ENCODE assay signal across 35 cellular contexts in genomic region chr15:97790180-97790579, GRCh38.
DNase-seq lines count a peak whose midpoint lies in the region; ATAC-seq, FAIRE-seq and TF ChIP-seq lines count a peak whose summit lies in the region.
"Had no signal": no experiment of that assay in that cellular context is flagged by ENCODE, and none has a peak within 500 bp of the region (broad histone marks: within the 10 kb centered on the region; RNA-seq: fewer than 3 reads in every experiment).

No MANE protein-coding gene starts in this region.

- TF ChIP-seq EP300 in K562 (IDR thresholded peaks at IDR 0.05; ENCODE audit: low read length) (no peak), esophagus muscularis mucosa (IDR thresholded peaks at IDR 0.05) (no peak), gastroesophageal sphincter (IDR thresholded peaks at IDR 0.05) (no peak), sigmoid colon (IDR thresholded peaks at IDR 0.05) (no peak)

- H3K4me3 ChIP-seq in K562 (no peak overlapping the region), esophagus muscularis mucosa (no peak overlapping the region), gastroesophageal sphincter (no peak overlapping the region), sigmoid colon (no peak overlapping the region)
- H3K4me3 ChIP-seq: A549; BLaER1; BLaER1 treated with 17β-estradiol and CSF1 and Interleukin-3, amounts not matched to agents 10 nM and 100 nM had no signal

- H3K27ac ChIP-seq in K562 (ENCODE audit: extremely low read depth, low read depth, low read length) = no peak overlapping the region
- peak overlapping the region in 3 of 4 donors; percentile 72 to 85 (median 73) for H3K27ac ChIP-seq in esophagus muscularis mucosa (replicated peaks in 1 of 4)
- H3K27ac ChIP-seq in gastroesophageal sphincter = peak overlapping the region in 3 of 4 donors; percentile 72 to 84 (median 83)
- peak overlapping the region in 3 of 4 donors; percentile 77 to 84 (median 77) for H3K27ac ChIP-seq in sigmoid colon
- H3K27ac ChIP-seq: 22Rv1; A549; BLaER1; BLaER1 treated with 17β-estradiol and CSF1 and Interleukin-3, amounts not matched to agents 10 nM and 100 nM; C4-2B had no signal

- POLR2A ChIA-PET in K562 (lab: Yijun Ruan, JAX) = no interaction called here

- CTCF ChIA-PET in K562 (lab: Yijun Ruan, JAX; ENCODE audit: low intra/inter-chr PET ratio) = no interaction called here

- H4K20me1 ChIP-seq in K562 (replicated peaks; ENCODE audit: control insufficient read depth, insufficient read depth, low read length) = no peaks in the 10 kb centered on the region
- H4K20me1 ChIP-seq: BLaER1; BLaER1 treated with 17β-estradiol and CSF1 and Interleukin-3, amounts not matched to agents 10 nM and 100 nM had no signal

- intact Hi-C loops in K562 (cut with micrococcal nuclease) = no loop called here
- intact Hi-C loops in esophagus muscularis mucosa (cut with DNase I) = no loop called here
- intact Hi-C loops in sigmoid colon (cut with DNase I) = loop anchor here (5.0 to 10.0 kb wide), 3 partner anchors 97 to 285 kb away; no protein-coding TSS in a partner anchor

- FAIRE-seq in K562 (lab: Jason Lieb, UNC) = no peak
- FAIRE-seq: A204.1, A549, D721Med had no signal

- H2AFZ ChIP-seq in K562 (ENCODE audit: low read depth, low read length) = no peak overlapping the region

- TF ChIP-seq RAD21 in K562 (CRISPR knock-in tag; conservative IDR thresholded peaks at IDR 0.05 in 1 of 2, IDR thresholded peaks at IDR 0.05 in 1 of 2) = no peak

- no peak overlapping the region for H3K4me2 ChIP-seq in K562 (ENCODE audit: insufficient read depth, low read length)
- H3K4me2 ChIP-seq: A549; BLaER1; BLaER1 treated with 17β-estradiol and CSF1 and Interleukin-3, amounts not matched to agents 10 nM and 100 nM had no signal

- H3K9me3 ChIP-seq in K562 (replicated peaks; ENCODE audit: control insufficient read depth, insufficient read depth, low read depth, low read length) (no peaks in the 10 kb centered on the region), esophagus muscularis mucosa (no peaks in the 10 kb centered on the region), gastroesophageal sphincter (no peaks in the 10 kb centered on the region), sigmoid colon (peaks cover 0 to 2% (median 0%) of the 10 kb centered on the region in 4 donors)
- H3K9me3 ChIP-seq: A549; BE2C; BLaER1; BLaER1 treated with 17β-estradiol and CSF1 and Interleukin-3, amounts not matched to agents 10 nM and 100 nM; Caco-2 had no signal

- H3K36me3 ChIP-seq in K562 (ENCODE audit: control insufficient read depth, insufficient read depth, low read length) (no peaks in the 10 kb centered on the region), esophagus muscularis mucosa (no peaks in the 10 kb centered on the region), gastroesophageal sphincter (no peaks in the 10 kb centered on the region), sigmoid colon (no peaks in the 10 kb centered on the region)
- H3K36me3 ChIP-seq: BE2C; BLaER1; BLaER1 treated with 17β-estradiol and CSF1 and Interleukin-3, amounts not matched to agents 10 nM and 100 nM had no signal

- no peak for TF ChIP-seq CTCF in K562 (IDR thresholded peaks at IDR 0.05 in 2 of 3, conservative IDR thresholded peaks at IDR 0.05 in 1 of 3; ENCODE audit: insufficient read depth in 2 of 3, low read depth in 1 of 3, low read length in 3 of 3)
- no peak for TF ChIP-seq CTCF in esophagus muscularis mucosa (IDR thresholded peaks at IDR 0.05)
- TF ChIP-seq CTCF in gastroesophageal sphincter (IDR thresholded peaks at IDR 0.05) = no peak
- no peak for TF ChIP-seq CTCF in sigmoid colon (IDR thresholded peaks at IDR 0.05)

- no peak overlapping the region for H3K9ac ChIP-seq in K562 (ENCODE audit: insufficient read depth in 1 of 2, low read depth in 2 of 2, low read length in 2 of 2)
- H3K9ac ChIP-seq: BLaER1; BLaER1 treated with 17β-estradiol and CSF1 and Interleukin-3, amounts not matched to agents 10 nM and 100 nM had no signal

- H3K27me3 ChIP-seq in K562 (ENCODE audit: control insufficient read depth in 2 of 2, insufficient read depth in 2 of 2, low read length in 2 of 2) = no peaks in the 10 kb centered on the region
- no peaks in the 10 kb centered on the region for H3K27me3 ChIP-seq in esophagus muscularis mucosa
- no peaks in the 10 kb centered on the region for H3K27me3 ChIP-seq in gastroesophageal sphincter
- no peaks in the 10 kb centered on the region for H3K27me3 ChIP-seq in sigmoid colon
- H3K27me3 ChIP-seq: BE2C; BLaER1; BLaER1 treated with 17β-estradiol and CSF1 and Interleukin-3, amounts not matched to agents 10 nM and 100 nM had no signal

- BruUV-seq in K562 (replicated peaks; lab: Mats Ljungman, UMichigan) = no TSS peak

- no peak for ATAC-seq in K562
- ATAC-seq in gastroesophageal sphincter = no peak
- ATAC-seq in GM18520 (IDR thresholded peaks at IDR 0.05; ENCODE audit: unreplicated experiment) = no peak
- no peak for ATAC-seq in GM18498 (IDR thresholded peaks at IDR 0.05; ENCODE audit: unreplicated experiment)
- ATAC-seq in HG02610 (IDR thresholded peaks at IDR 0.05; ENCODE audit: unreplicated experiment) = no peak
- ATAC-seq: A549; CD8-positive, alpha-beta T cell had no signal

- in situ Hi-C loops in K562 (cut with MboI) = no loop called here

- TF ChIP-seq POLR2A in K562 (conservative IDR thresholded peaks at IDR 0.05) (no peak), esophagus muscularis mucosa (IDR thresholded peaks at IDR 0.05; ENCODE audit: low read depth) (no peak), gastroesophageal sphincter (IDR thresholded peaks at IDR 0.05) (no peak), sigmoid colon (IDR thresholded peaks at IDR 0.05) (no peak)

- no peaks in the 10 kb centered on the region for H3K4me1 ChIP-seq in K562 (replicated peaks in 1 of 2; ENCODE audit: control insufficient read depth in 2 of 2, insufficient read depth in 2 of 2, low read length in 2 of 2)
- H3K4me1 ChIP-seq in esophagus muscularis mucosa = peaks cover 0 to 60% (median 54%) of the 10 kb centered on the region in 4 donors
- H3K4me1 ChIP-seq in gastroesophageal sphincter = peaks cover 0 to 59% (median 13%) of the 10 kb centered on the region in 3 donors
- H3K4me1 ChIP-seq in sigmoid colon = peaks cover 0 to 44% (median 30%) of the 10 kb centered on the region in 4 donors
- H3K4me1 ChIP-seq: A549; BE2C; BLaER1; BLaER1 treated with 17β-estradiol and CSF1 and Interleukin-3, amounts not matched to agents 10 nM and 100 nM; Caco-2 had no signal

- H3K9me1 ChIP-seq in K562 (ENCODE audit: control insufficient read depth, insufficient read depth, low read length) = no peaks in the 10 kb centered on the region

- DNase-seq in K562 (ENCODE audit: extremely low read depth in 1 of 4, low spot score in 3 of 4) (no peak), esophagus muscularis mucosa (ENCODE audit: extremely low spot score) (no peak), sigmoid colon (no peak)
- DNase-seq in activated CD4-positive, alpha-beta T cell treated with anti-CD3 and anti-CD28 coated beads, Interleukin-2, amount 50 U/mL, for 4 hours = no peak
- DNase-seq: 8988T; ACHN; AML-193; BE2C; C1 segment of cervical spinal cord; Caco-2; Calu3; CD4-positive, alpha-beta memory T cell; CD4-positive, alpha-beta T cell; CD4-positive, CD25-positive, alpha-beta regulatory T cell; CD8-positive, alpha-beta memory T cell; CD8-positive, alpha-beta T cell; COR-L47; DMS 273 treated with DMSO at 0.1 percent for 48 hours; DMS153; DMS53; DMS79; DMS79 treated with DMSO at 0.1 percent for 48 hours; DND-41; EL had no signal

- H3K79me2 ChIP-seq in K562 (ENCODE audit: control insufficient read depth, insufficient read depth, low read length) = no peaks in the 10 kb centered on the region

TF ChIP-seq in K562, 482 proteins besides CTCF, POLR2A, EP300 and RAD21:
- TF ChIP-seq POLR2AphosphoS2 (IDR thresholded peaks at IDR 0.05; ENCODE audit: low read length) = no peak
- peak; percentile 59; the same call in 1 of the 2 replicates for TF ChIP-seq GATAD2B (IDR thresholded peaks at IDR 0.05; ENCODE audit: borderline replicate concordance)
- peak; percentile 89 for TF ChIP-seq DACH1 (IDR thresholded peaks at IDR 0.05; ENCODE audit: partially characterized antibody)
